Comparison of ENCODE assay signal across 19 cellular contexts in genomic region chr14:21206753-21207684, GRCh38. TPM values are rescaled to one million over a fixed set of nuclear protein-coding genes. Genes with fewer than 3 reads are reported as not detected.
DNase-seq lines count a peak whose midpoint lies in the region; ATAC-seq and TF ChIP-seq lines count a peak whose summit lies in the region.
"Had no signal": no experiment of that assay in that cellular context is flagged by ENCODE, and none has a peak within 500 bp of the region (broad histone marks: within the 10 kb centered on the region; RNA-seq: fewer than 3 reads in every experiment).

No MANE protein-coding gene starts in this region.

- H3K56ac ChIP-seq in H9 (ENCODE audit: insufficient read length, low read depth, low read length), result no peak overlapping the region

- no peaks in the 10 kb centered on the region for H4K20me1 ChIP-seq in H9 (ENCODE audit: control insufficient read depth, insufficient read depth, insufficient read length)
- H4K20me1 ChIP-seq in neural progenitor cell (ENCODE audit: low read depth), result peaks cover 92% of the 10 kb centered on the region

- H3F3A ChIP-seq in neural progenitor cell (ENCODE audit: low read depth), result peaks cover 89% of the 10 kb centered on the region

- no peak for DNase-seq in activated T-cell treated with anti-CD3 and anti-CD28 coated beads, Interleukin-2, amount 50 U/mL, for 24 hours
- DNase-seq in activated T-cell treated with anti-CD3 and anti-CD28 coated beads, Interleukin-2, amount 50 U/mL, for 1 hour, result no peak
- no peak for DNase-seq in H9
- no peak for DNase-seq in central memory CD8-positive, alpha-beta T cell (ENCODE audit: low spot score in 2 of 2)
- DNase-seq in neural progenitor cell (ENCODE audit: low spot score), result peak; percentile 11
- no peak for DNase-seq in NCI-H1694 treated with DMSO at 0.1 percent for 48 hours (lab: John Stamatoyannopoulos, UW)
- no peak for DNase-seq in NOMO-1 treated with dmso at 0.1 percent for 144 hours (lab: John Stamatoyannopoulos, UW; ENCODE audit: unreplicated experiment)
- DNase-seq: activated CD4-positive, alpha-beta T cell treated with anti-CD3 and anti-CD28 coated beads for 4 hours; activated T-cell treated with anti-CD3 and anti-CD28 coated beads for 4 hours; dorsolateral prefrontal cortex; KBM-7; NCI-H1930; NCI-H446; SK-N-SH; stimulated activated CD4-positive, alpha-beta T cell treated with anti-CD3 and anti-CD28 coated beads, Interleukin-12 subunit alpha, Interleukin-12 subunit beta, amount 100 ng/mL, for 4 hours had no signal

- H3K36me3 ChIP-seq in neural progenitor cell, result peaks cover 27% of the 10 kb centered on the region

- H3K4me3 ChIP-seq in neural progenitor cell, result no peak overlapping the region
- H3K4me3 ChIP-seq: dorsolateral prefrontal cortex, esophagus muscularis mucosa had no signal

- H3K4me1 Mint-ChIP-seq in activated T-cell treated with anti-CD3 and anti-CD28 coated beads, Interleukin-2, amount 50 U/mL, for 24 hours (ENCODE audit: low read depth), result peaks cover 43% of the 10 kb centered on the region
- peaks cover 69 to 83% of the 10 kb centered on the region in 2 experiments for H3K4me1 Mint-ChIP-seq in H9
- peaks cover 54% of the 10 kb centered on the region for H3K4me1 Mint-ChIP-seq in central memory CD8-positive, alpha-beta T cell
- peaks cover 7% of the 10 kb centered on the region for H3K4me1 Mint-ChIP-seq in neural progenitor cell

- H3K79me1 ChIP-seq in H9 (ENCODE audit: insufficient read depth, low read depth, low read length, poor library complexity, severe bottlenecking), result no peaks in the 10 kb centered on the region

- no peak overlapping the region for H2BK12ac ChIP-seq in H9 (ENCODE audit: insufficient read length, low read depth, low read length)

- H3K27ac ChIP-seq in H9 (ENCODE audit: insufficient read length, low read depth, low read length) (no peak overlapping the region), neural progenitor cell (peak overlapping the region; percentile 30)
- H3K27ac ChIP-seq: C4-2B, dorsolateral prefrontal cortex, esophagus muscularis mucosa had no signal

- no peaks in the 10 kb centered on the region for H3K27me3 ChIP-seq in H9 (ENCODE audit: insufficient read depth, low read length)
- H3K27me3 ChIP-seq in neural progenitor cell, result no peaks in the 10 kb centered on the region
- H3K27me3 ChIP-seq: dorsolateral prefrontal cortex, esophagus muscularis mucosa had no signal

- no peak overlapping the region for H2BK5ac ChIP-seq in H9 (ENCODE audit: insufficient read length, low read length)

- no peak overlapping the region for H4K91ac ChIP-seq in H9 (ENCODE audit: insufficient read length, low read depth, low read length)

- no peak overlapping the region for H3T11ph ChIP-seq in H9 (ENCODE audit: low read length)

- H3K9me3 Mint-ChIP-seq in activated T-cell treated with anti-CD3 and anti-CD28 coated beads, Interleukin-2, amount 50 U/mL, for 24 hours, result no peaks in the 10 kb centered on the region
- no peaks in the 10 kb centered on the region for H3K9me3 Mint-ChIP-seq in H9
- H3K9me3 Mint-ChIP-seq in central memory CD8-positive, alpha-beta T cell, result no peaks in the 10 kb centered on the region
- H3K9me3 Mint-ChIP-seq in neural progenitor cell, result no peaks in the 10 kb centered on the region

- H4K5ac ChIP-seq in H9 (ENCODE audit: insufficient read length, low read depth, low read length), result no peak overlapping the region

- H3K79me2 ChIP-seq in H9 (ENCODE audit: insufficient read depth, low read length) (no peaks in the 10 kb centered on the region), neural progenitor cell (ENCODE audit: low read depth) (peaks cover 17% of the 10 kb centered on the region)

- H4K8ac ChIP-seq in H9 (replicated peaks; ENCODE audit: insufficient read length, low read depth, low read length), result no peak overlapping the region

- no peak overlapping the region for H2BK20ac ChIP-seq in H9 (ENCODE audit: low read depth, low read length, poor library complexity, severe bottlenecking)

- H3K4me1 ChIP-seq in H9 (ENCODE audit: insufficient read depth, low read length) (no peaks in the 10 kb centered on the region), neural progenitor cell (peaks cover 39% of the 10 kb centered on the region)

- no peak overlapping the region for H2AK5ac ChIP-seq in H9 (ENCODE audit: insufficient read length, low read length)

- H2AFZ ChIP-seq in H9 (ENCODE audit: low read length) (no peak overlapping the region), neural progenitor cell (replicated peaks) (no peak overlapping the region)

- H3K4me3 Mint-ChIP-seq in activated T-cell treated with anti-CD3 and anti-CD28 coated beads, Interleukin-2, amount 50 U/mL, for 24 hours, result no peak overlapping the region
- H3K4me3 Mint-ChIP-seq in H9 (no peak overlapping the region; a peak in 1 of 5 replicates), neural progenitor cell (no peak overlapping the region)
- no peak overlapping the region for H3K4me3 Mint-ChIP-seq in central memory CD8-positive, alpha-beta T cell

- ATAC-seq in central memory CD8-positive, alpha-beta T cell (replicated peaks; ENCODE audit: extremely low read depth, poor library complexity, severe bottlenecking), result no peak
- no peak for ATAC-seq in GM21723 (IDR thresholded peaks at IDR 0.05; ENCODE audit: unreplicated experiment)

- peak overlapping the region; percentile 78 for H3K27ac Mint-ChIP-seq in activated T-cell treated with anti-CD3 and anti-CD28 coated beads, Interleukin-2, amount 50 U/mL, for 24 hours
- H3K27ac Mint-ChIP-seq in H9 (peak overlapping the region in 2 of 3 experiments; percentile 4 to 81; a peak in 4 of 7 replicates), neural progenitor cell (no peak overlapping the region)
- H3K27ac Mint-ChIP-seq in central memory CD8-positive, alpha-beta T cell (ENCODE audit: low read depth), result peak overlapping the region; percentile 14

- H3K9me3 ChIP-seq in H9 (ENCODE audit: control insufficient read depth, low read depth, low read length) (no peaks in the 10 kb centered on the region), neural progenitor cell (ENCODE audit: low read depth) (no peaks in the 10 kb centered on the region)
- H3K9me3 ChIP-seq: esophagus muscularis mucosa, SK-N-SH had no signal

- no CpG with 5 or more reads among the region's 4 CpGs for WGBS in H9 (ENCODE audit: extremely low coverage, insufficient read length, low lambda C conversion rate)

- no peak overlapping the region for H3K14ac ChIP-seq in H9 (ENCODE audit: insufficient read depth, low read length)

- TF ChIP-seq CTCF in H9 (conservative IDR thresholded peaks at IDR 0.05), result no peak
- TF ChIP-seq CTCF in neural progenitor cell (IDR thresholded peaks at IDR 0.05), result no peak

- no peak overlapping the region for H3K9ac ChIP-seq in H9 (ENCODE audit: extremely low read depth, insufficient read length, low read length)
- H3K9ac ChIP-seq in neural progenitor cell, result no peak overlapping the region
- H3K9ac ChIP-seq: SK-N-SH had no signal

- H3K36me3 Mint-ChIP-seq in activated T-cell treated with anti-CD3 and anti-CD28 coated beads, Interleukin-2, amount 50 U/mL, for 24 hours (ENCODE audit: low read depth), result peaks cover 92% of the 10 kb centered on the region
- H3K36me3 Mint-ChIP-seq in H9 (ENCODE audit: insufficient read depth in 1 of 3, low read depth in 3 of 3), result peaks cover 40 to 56% (median 48%) of the 10 kb centered on the region in 3 experiments; a peak in 6 of 7 replicates
- peaks cover 65% of the 10 kb centered on the region for H3K36me3 Mint-ChIP-seq in central memory CD8-positive, alpha-beta T cell (ENCODE audit: insufficient read depth)
- peaks cover 62% of the 10 kb centered on the region for H3K36me3 Mint-ChIP-seq in neural progenitor cell

- no peak overlapping the region for H3K23ac ChIP-seq in H9 (ENCODE audit: insufficient read length, low read depth, low read length)

- H2BK15ac ChIP-seq in H9 (ENCODE audit: low read depth, low read length), result no peak overlapping the region

- H3K4ac ChIP-seq in H9 (ENCODE audit: low read depth, low read length), result no peak overlapping the region

- no peak overlapping the region for H2BK120ac ChIP-seq in H9 (ENCODE audit: low read depth, low read length, poor library complexity, severe bottlenecking)

- no peaks in the 10 kb centered on the region for H3K27me3 Mint-ChIP-seq in activated T-cell treated with anti-CD3 and anti-CD28 coated beads, Interleukin-2, amount 50 U/mL, for 24 hours
- H3K27me3 Mint-ChIP-seq in H9 (ENCODE audit: low read depth) (no peaks in the 10 kb centered on the region), neural progenitor cell (ENCODE audit: insufficient read depth, low read depth) (peaks cover 2% of the 10 kb centered on the region)
- no peaks in the 10 kb centered on the region for H3K27me3 Mint-ChIP-seq in central memory CD8-positive, alpha-beta T cell

- no peaks in the 10 kb centered on the region for H3K23me2 ChIP-seq in H9 (ENCODE audit: insufficient read length, low read depth, low read length, poor library complexity, severe bottlenecking)

- H3K18ac ChIP-seq in H9 (ENCODE audit: insufficient read length, low read depth, low read length), result no peak overlapping the region

- H3K4me2 ChIP-seq in H9 (ENCODE audit: insufficient read depth, insufficient read length, low read length) (no peak overlapping the region), neural progenitor cell (peak overlapping the region; percentile 6)
- H3K4me2 ChIP-seq: SK-N-SH had no signal

RNA-seq across cellular contexts. Expression of gene OR5AU1, which starts 51.2 kb away (rescaled TPM):
- total RNA-seq in H9 (2021) (not detected in 2 replicates), neural progenitor cell (ENCODE audit: low replicate concordance) (under 0.01 TPM in 1 of 2 replicates, not detected in the other)
- total RNA-seq: dorsolateral prefrontal cortex, esophagus muscularis mucosa, renal cortical epithelial cell had no signal
